8 cellular contexts compared by ENCODE assay signal in genomic region chr2:241036964-241037421, GRCh38. TPM values are rescaled to one million over a fixed set of nuclear protein-coding genes. Genes with fewer than 3 reads are reported as not detected.
DNase-seq lines count a peak whose midpoint lies in the region; ATAC-seq and TF ChIP-seq lines count a peak whose summit lies in the region.

No MANE protein-coding gene starts in this region.

- TF ChIP-seq CTCF in thoracic aorta (IDR thresholded peaks at IDR 0.05) (no peak), foreskin fibroblast (IDR thresholded peaks at IDR 0.05; ENCODE audit: low read depth, low read length) (no peak)

- H3K27ac Mint-ChIP-seq in IgD-negative memory B cell = peak overlapping the region; percentile 89 to 96 (median 93)
- peak overlapping the region in 1 of 2 donors; percentile 87 for H3K27ac Mint-ChIP-seq in effector memory CD8-positive, alpha-beta T cell

- H3K4me3 ChIP-seq in thoracic aorta (peak overlapping the region; percentile 58), foreskin fibroblast (ENCODE audit: low read depth in 1 of 2, low read length in 2 of 2) (no peak overlapping the region), HAP-1 (no peak overlapping the region)

- H3K36me3 ChIP-seq in thoracic aorta = peaks cover 53% of the 10 kb centered on the region
- H3K36me3 ChIP-seq in HAP-1 (replicated peaks) = no peaks in the 10 kb centered on the region

- no peak overlapping the region for H3K27ac ChIP-seq in thoracic aorta

- H3K36me3 Mint-ChIP-seq in activated T-cell treated with anti-CD3 and anti-CD28 coated beads, Interleukin-2, amount 50 U/mL, for 4 hours (ENCODE audit: insufficient read depth) = no peaks in the 10 kb centered on the region
- H3K36me3 Mint-ChIP-seq in IgD-negative memory B cell = peaks cover 3% of the 10 kb centered on the region
- H3K36me3 Mint-ChIP-seq in effector memory CD8-positive, alpha-beta T cell (ENCODE audit: insufficient read depth) = peaks cover 19% of the 10 kb centered on the region

- in situ Hi-C loops in HAP-1 (cut with MboI; ENCODE audit: low sequenced_read_pairs) = loop anchor here (25.0 kb wide), 1 partner anchor 375 kb away; no protein-coding TSS in a partner anchor

- peak; percentile 24 to 44 for ATAC-seq in activated T-cell treated with anti-CD3 and anti-CD28 coated beads, Interleukin-2, amount 50 U/mL, for 4 hours
- peak; percentile 8 for ATAC-seq in effector memory CD8-positive, alpha-beta T cell (replicated peaks)
- no peak for ATAC-seq in thoracic aorta (ENCODE audit: insufficient number of reproducible peaks, low FRiP score, low read depth)

- H3K27me3 Mint-ChIP-seq in activated T-cell treated with anti-CD3 and anti-CD28 coated beads, Interleukin-2, amount 50 U/mL, for 4 hours (ENCODE audit: low read depth) = no peaks in the 10 kb centered on the region
- no peaks in the 10 kb centered on the region for H3K27me3 Mint-ChIP-seq in IgD-negative memory B cell
- H3K27me3 Mint-ChIP-seq in effector memory CD8-positive, alpha-beta T cell = peaks cover 0 to 5% of the 10 kb centered on the region in 2 donors

- no peaks in the 10 kb centered on the region for H3K27me3 ChIP-seq in thoracic aorta (replicated peaks; ENCODE audit: insufficient read depth)
- no peaks in the 10 kb centered on the region; the same call in 1 of the 2 replicates for H3K27me3 ChIP-seq in HAP-1 (ENCODE audit: low read depth)

- peaks cover 30% of the 10 kb centered on the region for H3K4me1 Mint-ChIP-seq in activated T-cell treated with anti-CD3 and anti-CD28 coated beads, Interleukin-2, amount 50 U/mL, for 4 hours (ENCODE audit: low read depth)
- H3K4me1 Mint-ChIP-seq in IgD-negative memory B cell = peaks cover 26 to 32% (median 30%) of the 10 kb centered on the region in 3 donors
- peaks cover 0 to 9% of the 10 kb centered on the region in 2 donors for H3K4me1 Mint-ChIP-seq in effector memory CD8-positive, alpha-beta T cell (ENCODE audit: low read depth in 2 of 2)

- peak overlapping the region; percentile 73 for H3K4me3 Mint-ChIP-seq in activated T-cell treated with anti-CD3 and anti-CD28 coated beads, Interleukin-2, amount 50 U/mL, for 4 hours
- peak overlapping the region; percentile 75 to 96 (median 92) for H3K4me3 Mint-ChIP-seq in IgD-negative memory B cell
- peak overlapping the region; percentile 82 to 83 for H3K4me3 Mint-ChIP-seq in effector memory CD8-positive, alpha-beta T cell

- no peaks in the 10 kb centered on the region for H3K9me3 Mint-ChIP-seq in activated T-cell treated with anti-CD3 and anti-CD28 coated beads, Interleukin-2, amount 50 U/mL, for 4 hours
- H3K9me3 Mint-ChIP-seq in IgD-negative memory B cell = no peaks in the 10 kb centered on the region
- H3K9me3 Mint-ChIP-seq in effector memory CD8-positive, alpha-beta T cell = no peaks in the 10 kb centered on the region

- H3K4me1 ChIP-seq in thoracic aorta (ENCODE audit: control insufficient read depth in 1 of 2, low read depth in 2 of 2) = peaks cover 0 to 8% of the 10 kb centered on the region in 2 donors
- H3K4me1 ChIP-seq in HAP-1 = no peaks in the 10 kb centered on the region

- no peaks in the 10 kb centered on the region for H3K9me3 ChIP-seq in thoracic aorta
- no peaks in the 10 kb centered on the region for H3K9me3 ChIP-seq in HAP-1

- no peak for DNase-seq in activated T-cell treated with anti-CD3 and anti-CD28 coated beads, Interleukin-2, amount 50 U/mL, for 4 hours
- no peak for DNase-seq in activated T-cell treated with anti-CD3 and anti-CD28 coated beads, Interleukin-2, amount 50 U/mL, for 1 hour
- DNase-seq in effector memory CD8-positive, alpha-beta T cell = no peak
- DNase-seq in thoracic aorta (ENCODE audit: low spot score) = no peak
- DNase-seq in foreskin fibroblast = no peak
- DNase-seq in HAP-1 (ENCODE audit: low spot score in 2 of 2) = no peak
- no peak for DNase-seq in kidney tubule cell (ENCODE audit: low spot score)

RNA-seq across cellular contexts. Expression of gene SNED1, which starts 38.6 kb away (rescaled TPM):
- 1 to 10 TPM in 2 of 3 donors, under 1 TPM in 1; 0.53 to 2.1 (median 1.3) TPM for total RNA-seq in activated T-cell treated with anti-CD3 and anti-CD28 coated beads, Interleukin-2, amount 50 U/mL, for 4 hours
- polyA plus RNA-seq in IgD-negative memory B cell = 17.0 TPM
- 100 to 1,000 TPM; 133 to 206 TPM for total RNA-seq in thoracic aorta

Comparison
In these comparisons a context has a peak if more than half of its experiments do, and no peak if none do; other contexts are left out.
1. RNA of gene SNED1, which starts 38.6 kb away (total RNA-seq): 133 to 206 TPM in thoracic aorta; 0.53 to 2.1 TPM in activated T-cell treated with anti-CD3 and anti-CD28 coated beads, Interleukin-2, amount 50 U/mL, for 4 hours; every median in the first group is over 10 times any median in the second.
2. Peak in every context shown above with its lines, with median percentiles within 50 percentile points of each other: H3K4me3 Mint-ChIP-seq.